8 cellular contexts compared by ENCODE assay signal in genomic region chr5:159100022-159100927, GRCh38. TPM values are rescaled to one million over a fixed set of nuclear protein-coding genes. Genes with fewer than 3 reads are reported as not detected.
DNase-seq lines count a peak whose midpoint lies in the region; ATAC-seq, FAIRE-seq and TF ChIP-seq lines count a peak whose summit lies in the region.

No MANE protein-coding gene starts in this region.

- no peak for TF ChIP-seq CTCF in mesothelial cell of epicardium (IDR thresholded peaks at IDR 0.05; ENCODE audit: unreplicated experiment)

- FAIRE-seq in endometrium (lab: Jason Lieb, UNC) = peak; percentile 96

- CTCF ChIA-PET in activated CD8-positive, alpha-beta memory T cell treated with anti-CD3 and anti-CD28 coated beads, Interleukin-2, amount 10 ng/mL, durations not matched to agents 7 days and 5 days (lab: Charles Lee) = interaction anchor here (2.3 kb wide), 1 partner anchor 405 kb away, joined by 12 read pairs; no protein-coding TSS in a partner anchor

- peaks cover 25% of the 10 kb centered on the region for H3K4me1 Mint-ChIP-seq in activated CD8-positive, alpha-beta memory T cell treated with anti-CD3 and anti-CD28 coated beads, Interleukin-2, amount 10 ng/mL, durations not matched to agents 7 days and 5 days
- H3K4me1 Mint-ChIP-seq in mesothelial cell of epicardium = peaks cover 39% of the 10 kb centered on the region

- H3K36me3 Mint-ChIP-seq in activated CD8-positive, alpha-beta memory T cell treated with anti-CD3 and anti-CD28 coated beads, Interleukin-2, amount 10 ng/mL, durations not matched to agents 7 days and 5 days = no peaks in the 10 kb centered on the region
- H3K36me3 Mint-ChIP-seq in mesothelial cell of epicardium = no peaks in the 10 kb centered on the region

- ATAC-seq in GM19025 (IDR thresholded peaks at IDR 0.05; ENCODE audit: low read depth, unreplicated experiment) = peak; percentile 50
- peak; percentile 55 for ATAC-seq in HG03175 (IDR thresholded peaks at IDR 0.05; ENCODE audit: unreplicated experiment)
- ATAC-seq in activated CD8-positive, alpha-beta memory T cell treated with anti-CD3 and anti-CD28 coated beads, Interleukin-2, amount 10 ng/mL, durations not matched to agents 7 days and 5 days = peak; percentile 92

- peak overlapping the region; percentile 77 for H3K4me3 Mint-ChIP-seq in activated CD8-positive, alpha-beta memory T cell treated with anti-CD3 and anti-CD28 coated beads, Interleukin-2, amount 10 ng/mL, durations not matched to agents 7 days and 5 days
- H3K4me3 Mint-ChIP-seq in mesothelial cell of epicardium = peak overlapping the region; percentile 71

- DNase-seq in AG08395 (ENCODE audit: low spot score) (peak; percentile 95), NCI-H524 (lab: John Stamatoyannopoulos, UW) (peak; percentile 93 to 97), mesothelial cell of epicardium (ENCODE audit: low spot score in 2 of 2, unreplicated experiment in 2 of 2) (peak; percentile 71 to 90)
- peak; percentile 83 for DNase-seq in activated CD8-positive, alpha-beta memory T cell treated with anti-CD3 and anti-CD28 coated beads, Interleukin-2, amount 10 ng/mL, durations not matched to agents 7 days and 5 days
- DNase-seq in stimulated activated CD8-positive, alpha-beta memory T cell treated with anti-CD3 and anti-CD28 coated beads, Interleukin-15, amount 100 ng/mL, for 4 hours (ENCODE audit: low read depth in 2 of 2) = peak; percentile 49 to 57

- H3K9me3 Mint-ChIP-seq in activated CD8-positive, alpha-beta memory T cell treated with anti-CD3 and anti-CD28 coated beads, Interleukin-2, amount 10 ng/mL, durations not matched to agents 7 days and 5 days (ENCODE audit: low read depth) = no peaks in the 10 kb centered on the region
- H3K9me3 Mint-ChIP-seq in mesothelial cell of epicardium = no peaks in the 10 kb centered on the region

- no peak overlapping the region for H3K27ac Mint-ChIP-seq in activated CD8-positive, alpha-beta memory T cell treated with anti-CD3 and anti-CD28 coated beads, Interleukin-2, amount 10 ng/mL, durations not matched to agents 7 days and 5 days
- H3K27ac Mint-ChIP-seq in mesothelial cell of epicardium = peak overlapping the region; percentile 71

- H3K27me3 Mint-ChIP-seq in activated CD8-positive, alpha-beta memory T cell treated with anti-CD3 and anti-CD28 coated beads, Interleukin-2, amount 10 ng/mL, durations not matched to agents 7 days and 5 days = peaks cover 93% of the 10 kb centered on the region
- peaks cover 99% of the 10 kb centered on the region for H3K27me3 Mint-ChIP-seq in mesothelial cell of epicardium (ENCODE audit: low read depth)

RNA-seq across cellular contexts. Expression of gene EBF1, which starts 0.6 kb away (rescaled TPM):
- total RNA-seq in activated CD8-positive, alpha-beta memory T cell treated with anti-CD3 and anti-CD28 coated beads, Interleukin-2, amount 10 ng/mL, durations not matched to agents 7 days and 5 days = under 1 TPM in 1 of 2 experiments, not detected in 1; 0.54 TPM
- 0.96 to 1.6 TPM (median 1.4 TPM) in 3 replicates for total RNA-seq in mesothelial cell of epicardium

Comparison
In these comparisons a context has a peak if more than half of its experiments do, and no peak if none do; other contexts are left out.
1. Peak in every context shown above with its lines: DNase-seq and ATAC-seq.